Comparison of ENCODE assay signal across 2 cellular contexts in genomic region chr10:61847640-61848039, GRCh38.
TF ChIP-seq lines count a peak whose summit lies in the region.

No MANE protein-coding gene starts in this region.

TF ChIP-seq in IMR-90, 13 proteins besides CTCF, POLR2A, EP300 and RAD21:
- TF ChIP-seq BHLHE40 (IDR thresholded peaks at IDR 0.05; ENCODE audit: low read depth, low read length) (no peak), ELK1 (IDR thresholded peaks at IDR 0.05; ENCODE audit: borderline replicate concordance, low read depth, low read length) (no peak), MXI1 (IDR thresholded peaks at IDR 0.05; ENCODE audit: borderline replicate concordance, low read depth, low read length) (no peak), RFX5 (IDR thresholded peaks at IDR 0.05; ENCODE audit: low read depth, low read length) (no peak), CEBPB (IDR thresholded peaks at IDR 0.05; ENCODE audit: low read depth, low read length) (no peak), FOS (IDR thresholded peaks at IDR 0.05; ENCODE audit: low read depth, low read length) (no peak), RCOR1 (IDR thresholded peaks at IDR 0.05; ENCODE audit: insufficient replicate concordance, low read length) (no peak), NFE2L2 (IDR thresholded peaks at IDR 0.05; ENCODE audit: low read depth, low read length) (no peak)

TF ChIP-seq in SK-N-SH, 30 proteins besides CTCF, POLR2A, EP300 and RAD21:
- no peak for TF ChIP-seq FOXJ3 (CRISPR knock-in tag; IDR thresholded peaks at IDR 0.05)
- no peak for TF ChIP-seq EZH2phosphoT487 (IDR thresholded peaks at IDR 0.05; ENCODE audit: borderline replicate concordance, low read depth)
- TF ChIP-seq TAF1 (IDR thresholded peaks at IDR 0.05; ENCODE audit: borderline replicate concordance, low read depth, low read length), result no peak
- TF ChIP-seq USF1 (IDR thresholded peaks at IDR 0.05; ENCODE audit: borderline replicate concordance, low read depth), result no peak
- TF ChIP-seq GABPA (IDR thresholded peaks at IDR 0.05; ENCODE audit: low read depth), result no peak
- no peak for TF ChIP-seq GATA2 (CRISPR knock-in tag; IDR thresholded peaks at IDR 0.05)
- TF ChIP-seq IRF3 (IDR thresholded peaks at IDR 0.05; ENCODE audit: low read depth, low read length), result no peak
TF ChIP-seq in SK-N-SH: peak in this region for 0.
